ENCODE assay signal across 22 cellular contexts in the genomic region with DNA sequence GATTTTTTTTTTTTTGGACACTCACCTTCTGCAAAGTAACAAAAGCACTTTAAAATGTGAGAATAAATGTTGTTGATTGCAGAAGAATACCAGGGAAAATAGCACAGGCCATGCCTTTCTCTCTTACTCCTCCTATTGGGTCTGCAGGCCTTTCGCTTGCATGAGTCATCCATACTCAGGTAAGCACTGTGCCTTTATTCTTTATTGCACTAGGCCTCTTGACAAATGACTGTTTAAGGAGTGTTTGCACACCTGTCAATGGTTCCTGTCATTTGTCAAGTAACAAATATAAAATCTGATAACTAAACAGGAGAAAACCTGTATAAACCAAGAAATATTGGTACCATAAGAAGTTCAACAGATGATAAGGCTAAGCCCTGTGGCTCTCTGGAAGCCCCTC.
A peak's percentile ranks its signal among the peaks of the same experiment; 100 is the strongest.
DNase-seq lines count a peak whose midpoint lies in the region; ATAC-seq and TF ChIP-seq lines count a peak whose summit lies in the region.
"Had no signal": no experiment of that assay in that cellular context is flagged by ENCODE, and none has a peak within 500 bp of the region (broad histone marks: within the 10 kb centered on the region; RNA-seq: fewer than 3 reads in every experiment).

No MANE protein-coding gene starts in this region.

- no peak overlapping the region for H3K4me3 Mint-ChIP-seq in neural progenitor cell
- no peak overlapping the region for H3K4me3 Mint-ChIP-seq in natural killer cell treated with Interleukin-12 subunit alpha and Interleukin-12 subunit beta and Interleukin-15 and Interleukin-18, amount 100 ng/mL, for 72 hours
- H3K4me3 Mint-ChIP-seq: immature natural killer cell; naive thymus-derived CD8-positive, alpha-beta T cell had no signal

- H3K27me3 ChIP-seq in neural progenitor cell (no peaks in the 10 kb centered on the region), right lobe of liver (no peaks in the 10 kb centered on the region)

- no peak overlapping the region for H3K4me3 ChIP-seq in neural progenitor cell
- H3K4me3 ChIP-seq in right lobe of liver, result no peak overlapping the region
- H3K4me3 ChIP-seq: prostate gland, smooth muscle cell had no signal

- DNase-seq in DMS53 treated with DMSO at 0.1 percent for 48 hours (lab: John Stamatoyannopoulos, UW; ENCODE audit: unreplicated experiment) (peak; percentile 99), NCI-H2029 treated with DMSO at 0.1 percent for 48 hours (lab: John Stamatoyannopoulos, UW) (peak; percentile 87), NCI-H774 (lab: John Stamatoyannopoulos, UW) (peak; percentile 93), left colon (no peak), neural progenitor cell (ENCODE audit: low spot score) (no peak), right lobe of liver (no peak), nucleus accumbens (lab: John Stamatoyannopoulos, UW) (no peak)
- no peak for DNase-seq in natural killer cell treated with Interleukin-12 subunit alpha and Interleukin-12 subunit beta and Interleukin-15 and Interleukin-18, amount 100 ng/mL, for 72 hours (ENCODE audit: low spot score)
- DNase-seq: activated T-cell treated with anti-CD3 and anti-CD28 coated beads for 4 hours; amniotic stem cell; central memory CD4-positive, alpha-beta T cell; effector CD4-positive, alpha-beta T cell; H7; head of caudate nucleus; immature natural killer cell; MV-4-11; naive thymus-derived CD8-positive, alpha-beta T cell; NCI-H82; stimulated activated CD4-positive, alpha-beta T cell treated with anti-CD3 and anti-CD28 coated beads, Interleukin-4, amount 100 ng/mL, for 4 hours had no signal

- ATAC-seq in left colon (peak; percentile 99), right lobe of liver (no peak)
- ATAC-seq in natural killer cell treated with Interleukin-12 subunit alpha and Interleukin-12 subunit beta and Interleukin-15 and Interleukin-18, amount 100 ng/mL, for 72 hours, result no peak
- ATAC-seq: naive thymus-derived CD8-positive, alpha-beta T cell had no signal

- H3K27me3 Mint-ChIP-seq in neural progenitor cell (ENCODE audit: insufficient read depth, low read depth), result no peaks in the 10 kb centered on the region
- no peaks in the 10 kb centered on the region for H3K27me3 Mint-ChIP-seq in natural killer cell treated with Interleukin-12 subunit alpha and Interleukin-12 subunit beta and Interleukin-15 and Interleukin-18, amount 100 ng/mL, for 72 hours
- H3K27me3 Mint-ChIP-seq: naive thymus-derived CD8-positive, alpha-beta T cell had no signal

- H3K9ac ChIP-seq in neural progenitor cell, result no peak overlapping the region

- peaks cover 4% of the 10 kb centered on the region for H3K9me3 Mint-ChIP-seq in neural progenitor cell
- peaks cover 11% of the 10 kb centered on the region for H3K9me3 Mint-ChIP-seq in natural killer cell treated with Interleukin-12 subunit alpha and Interleukin-12 subunit beta and Interleukin-15 and Interleukin-18, amount 100 ng/mL, for 72 hours

- H3K4me1 ChIP-seq in neural progenitor cell, result no peaks in the 10 kb centered on the region
- H3K4me1 ChIP-seq in right lobe of liver, result no peaks in the 10 kb centered on the region
- H3K4me1 ChIP-seq: prostate gland had no signal

- H3K79me2 ChIP-seq in neural progenitor cell (ENCODE audit: low read depth), result no peaks in the 10 kb centered on the region

- H2AFZ ChIP-seq in neural progenitor cell (replicated peaks), result no peak overlapping the region

- TF ChIP-seq CTCF in neural progenitor cell (IDR thresholded peaks at IDR 0.05) (no peak), right lobe of liver (IDR thresholded peaks at IDR 0.05) (no peak)

- H3K36me3 ChIP-seq in neural progenitor cell, result no peaks in the 10 kb centered on the region
- no peaks in the 10 kb centered on the region for H3K36me3 ChIP-seq in right lobe of liver
- H3K36me3 ChIP-seq: prostate gland had no signal

- TF ChIP-seq POLR2A in right lobe of liver (IDR thresholded peaks at IDR 0.05), result no peak

- no peaks in the 10 kb centered on the region for H3K4me1 Mint-ChIP-seq in neural progenitor cell
- no peaks in the 10 kb centered on the region for H3K4me1 Mint-ChIP-seq in natural killer cell treated with Interleukin-12 subunit alpha and Interleukin-12 subunit beta and Interleukin-15 and Interleukin-18, amount 100 ng/mL, for 72 hours (ENCODE audit: low read depth in 2 of 2)
- H3K4me1 Mint-ChIP-seq: immature natural killer cell; naive thymus-derived CD8-positive, alpha-beta T cell had no signal

- H3K4me2 ChIP-seq in neural progenitor cell, result no peak overlapping the region
- H3K4me2 ChIP-seq: smooth muscle cell had no signal

- no peaks in the 10 kb centered on the region for H3K9me3 ChIP-seq in neural progenitor cell (ENCODE audit: low read depth)
- H3K9me3 ChIP-seq in right lobe of liver, result no peaks in the 10 kb centered on the region
- H3K9me3 ChIP-seq: prostate gland had no signal

- H3F3A ChIP-seq in neural progenitor cell (ENCODE audit: low read depth), result no peaks in the 10 kb centered on the region

- H3K27ac ChIP-seq in neural progenitor cell (no peak overlapping the region), right lobe of liver (no peak overlapping the region)
- H3K27ac ChIP-seq: HL-60, prostate gland had no signal

- intact Hi-C loops in left colon (cut with DNase I, micrococcal nuclease) (no loop called here), right lobe of liver (cut with DNase I) (no loop called here)

- no peaks in the 10 kb centered on the region for H3K36me3 Mint-ChIP-seq in neural progenitor cell
- H3K36me3 Mint-ChIP-seq in natural killer cell treated with Interleukin-12 subunit alpha and Interleukin-12 subunit beta and Interleukin-15 and Interleukin-18, amount 100 ng/mL, for 72 hours, result no peaks in the 10 kb centered on the region
- H3K36me3 Mint-ChIP-seq: immature natural killer cell had no signal

- WGBS in right lobe of liver (ENCODE audit: insufficient coverage, low coverage, low lambda C conversion rate, missing lambda C conversion rate), result 83% methylated on average over 1 of the region's 1 CpG

- H4K20me1 ChIP-seq in neural progenitor cell (ENCODE audit: low read depth), result no peaks in the 10 kb centered on the region

- no peak overlapping the region for H3K27ac Mint-ChIP-seq in neural progenitor cell
- no peak overlapping the region for H3K27ac Mint-ChIP-seq in natural killer cell treated with Interleukin-12 subunit alpha and Interleukin-12 subunit beta and Interleukin-15 and Interleukin-18, amount 100 ng/mL, for 72 hours
- H3K27ac Mint-ChIP-seq: immature natural killer cell; naive thymus-derived CD8-positive, alpha-beta T cell had no signal

Comparison
In these comparisons a context has a peak if more than half of its experiments do, and no peak if none do; other contexts are left out.
1. DNase-seq: peak in DMS53 treated with DMSO at 0.1 percent for 48 hours (single experiment), NCI-H2029 treated with DMSO at 0.1 percent for 48 hours (single experiment) and NCI-H774 (single experiment); none in left colon (0 of 2), neural progenitor cell (single experiment), right lobe of liver (0 of 3), natural killer cell treated with Interleukin-12 subunit alpha and Interleukin-12 subunit beta and Interleukin-15 and Interleukin-18, amount 100 ng/mL, for 72 hours (single experiment) and nucleus accumbens (0 of 56).